Comparison of ENCODE assay signal across 8 cellular contexts in genomic region chr2:217510790-217511291, GRCh38.
DNase-seq lines count a peak whose midpoint lies in the region; ATAC-seq and TF ChIP-seq lines count a peak whose summit lies in the region.

No MANE protein-coding gene starts in this region.

- H3K27ac Mint-ChIP-seq in MCF 10A (ENCODE audit: low read depth, unreplicated experiment), result peak overlapping the region; percentile 52

- intact Hi-C loops in MCF 10A (cut with micrococcal nuclease), result loop anchor here (1.0 to 10.0 kb wide), 7 partner anchors 141 to 829 kb away; no protein-coding TSS in a partner anchor

- BruUV-seq in MCF 10A (replicated peaks; lab: Mats Ljungman, UMichigan), result no TSS peak

- CTCF ChIA-PET in BJ (lab: Yijun Ruan, JAX), result interaction anchor here (0.6 to 3.8 kb wide), 27 partner anchors 10 to 828 kb away, joined by 3 to 47 read pairs (median 4); partner anchors contain the start of gene IGFBP5
- CTCF ChIA-PET in MCF 10A (lab: Yijun Ruan, JAX), result interaction anchor here (0.6 to 5.4 kb wide), 62 partner anchors 9 to 1165 kb away, joined by 3 to 62 read pairs (median 4); partner anchors contain the start of gene IGFBP5

- no peaks in the 10 kb centered on the region for H3K36me3 Mint-ChIP-seq in MCF 10A (ENCODE audit: insufficient read depth, unreplicated experiment)

- H3K36me3 ChIP-seq in BJ (ENCODE audit: control insufficient read depth, insufficient read depth, low read length), result no peaks in the 10 kb centered on the region

- H3K4me1 Mint-ChIP-seq in MCF 10A (ENCODE audit: insufficient read depth, unreplicated experiment), result no peaks in the 10 kb centered on the region

- no peaks in the 10 kb centered on the region for H3K27me3 ChIP-seq in BJ (ENCODE audit: control insufficient read depth, insufficient read depth, low read length)

- ATAC-seq in GM19324 (IDR thresholded peaks at IDR 0.05; ENCODE audit: low FRiP score, unreplicated experiment) (peak; percentile 51), HG02840 (IDR thresholded peaks at IDR 0.05; ENCODE audit: low FRiP score, unreplicated experiment) (no peak)

- in situ Hi-C loops in SK-MEL-5 (cut with HindIII; ENCODE audit: low pct_unique_long_range_greater_than_20kb, low sequenced_read_pairs), result no loop called here

- no peaks in the 10 kb centered on the region for H3K9me3 Mint-ChIP-seq in MCF 10A (ENCODE audit: unreplicated experiment)

- no peak overlapping the region for H3K4me3 ChIP-seq in BJ (ENCODE audit: low read depth, low read length)

- peak; percentile 38 for DNase-seq in BJ (ENCODE audit: low read depth)
- peak; percentile 1 for DNase-seq in NCI-H128 (lab: John Stamatoyannopoulos, UW; ENCODE audit: unreplicated experiment)
- peak; percentile 90 for DNase-seq in SK-MEL-5 (ENCODE audit: low read depth, low spot score)
- DNase-seq in MCF 10A (ENCODE audit: unreplicated experiment), result peak; percentile 79
- peak; percentile 83 for DNase-seq in iPS-NIHi7 (ENCODE audit: extremely low spot score)
- peak; percentile 8 to 17 for DNase-seq in stimulated activated CD4-positive, alpha-beta T cell treated with anti-CD3 and anti-CD28 coated beads, Interleukin-12 subunit alpha, Interleukin-12 subunit beta, amount 100 ng/mL, for 24 hours (ENCODE audit: low read depth in 2 of 2)

- peak; percentile 80 for TF ChIP-seq CTCF in BJ (IDR thresholded peaks at IDR 0.05; ENCODE audit: insufficient read depth, low read depth, low read length)
- peak; percentile 80 for TF ChIP-seq CTCF in MCF 10A (IDR thresholded peaks at IDR 0.05; ENCODE audit: unreplicated experiment)

- no peak overlapping the region for H3K4me3 Mint-ChIP-seq in MCF 10A (ENCODE audit: unreplicated experiment)

- POLR2A ChIA-PET in BJ (lab: Charles Lee) (interaction anchor here (0.7 to 1.0 kb wide), 2 partner anchors 149 to 815 kb away, joined by 3 to 10 read pairs; partner anchors contain the start of gene IGFBP5), MCF 10A (lab: Yijun Ruan, JAX) (interaction anchor here (0.7 to 1.4 kb wide), 5 partner anchors 140 to 823 kb away, joined by 3 to 4 read pairs (median 3); no protein-coding TSS in a partner anchor)

- H3K27me3 Mint-ChIP-seq in MCF 10A (ENCODE audit: insufficient read depth, unreplicated experiment), result no peaks in the 10 kb centered on the region

Comparison
In these comparisons a context has a peak if more than half of its experiments do, and no peak if none do; other contexts are left out.
1. DNase-seq: peak in every context shown above with its lines; median percentile 90 in SK-MEL-5; 83 in iPS-NIHi7; 79 in MCF 10A; 38 in BJ; 12 in stimulated activated CD4-positive, alpha-beta T cell treated with anti-CD3 and anti-CD28 coated beads, Interleukin-12 subunit alpha, Interleukin-12 subunit beta, amount 100 ng/mL, for 24 hours; 1 in NCI-H128.